ENCODE assay signal across 15 cellular contexts in genomic region chr15:71562251-71562650, GRCh38.
DNase-seq lines count a peak whose midpoint lies in the region; ATAC-seq and TF ChIP-seq lines count a peak whose summit lies in the region.
"Had no signal": no experiment of that assay in that cellular context is flagged by ENCODE, and none has a peak within 500 bp of the region (broad histone marks: within the 10 kb centered on the region; RNA-seq: fewer than 3 reads in every experiment).

No MANE protein-coding gene starts in this region.

- no peaks in the 10 kb centered on the region for H3K9me3 Mint-ChIP-seq in HFFc6
- H3K9me3 Mint-ChIP-seq in activated CD4-positive, alpha-beta T cell treated with anti-CD3 and anti-CD28 coated beads, Interleukin-2, amount 10 ng/mL, durations not matched to agents 24 days and 14 days: peaks cover 4% of the 10 kb centered on the region

- no peak for TF ChIP-seq EP300 in SK-N-SH (IDR thresholded peaks at IDR 0.05; ENCODE audit: borderline replicate concordance in 1 of 2, low read depth in 1 of 2, low read length in 1 of 2)

- H3K27me3 ChIP-seq in SK-N-SH (ENCODE audit: insufficient read depth): no peaks in the 10 kb centered on the region
- no peaks in the 10 kb centered on the region for H3K27me3 ChIP-seq in esophagus squamous epithelium
- H3K27me3 ChIP-seq in smooth muscle cell (ENCODE audit: low read depth): no peaks in the 10 kb centered on the region
- no peaks in the 10 kb centered on the region for H3K27me3 ChIP-seq in vagina
- H3K27me3 ChIP-seq: BLaER1 treated with 17β-estradiol and CSF1 and Interleukin-3, amounts not matched to agents 10 nM and 100 nM had no signal

- H3K9ac ChIP-seq in SK-N-SH: no peak overlapping the region
- H3K9ac ChIP-seq in smooth muscle cell (ENCODE audit: low read depth): no peak overlapping the region
- H3K9ac ChIP-seq: BLaER1 treated with 17β-estradiol and CSF1 and Interleukin-3, amounts not matched to agents 10 nM and 100 nM; GM23248 had no signal

- peaks cover 3 to 16% of the 10 kb centered on the region in 2 experiments; a peak in 2 of 4 replicates for H3K4me1 ChIP-seq in SK-N-SH (ENCODE audit: control insufficient read depth in 1 of 2, insufficient read depth in 2 of 2, low read depth in 1 of 2, low read length in 1 of 2)
- peaks cover 3 to 93% (median 20%) of the 10 kb centered on the region in 3 donors for H3K4me1 ChIP-seq in esophagus squamous epithelium
- peaks cover 5% of the 10 kb centered on the region for H3K4me1 ChIP-seq in smooth muscle cell (ENCODE audit: low read depth)
- peaks cover 19% of the 10 kb centered on the region for H3K4me1 ChIP-seq in vagina
- H3K4me1 ChIP-seq: BLaER1 treated with 17β-estradiol and CSF1 and Interleukin-3, amounts not matched to agents 10 nM and 100 nM had no signal

- peaks cover 5% of the 10 kb centered on the region; the same call in 1 of the 2 replicates for H3K36me3 Mint-ChIP-seq in HFFc6 (ENCODE audit: low read depth)
- H3K36me3 Mint-ChIP-seq in activated CD4-positive, alpha-beta T cell treated with anti-CD3 and anti-CD28 coated beads, Interleukin-2, amount 10 ng/mL, durations not matched to agents 24 days and 14 days (ENCODE audit: low read depth): no peaks in the 10 kb centered on the region

- H3K36me3 ChIP-seq in SK-N-SH (replicated peaks in 1 of 2; ENCODE audit: control insufficient read depth in 1 of 2, insufficient read depth in 2 of 2, low read length in 1 of 2) (peaks cover 0 to 14% of the 10 kb centered on the region in 2 experiments), esophagus squamous epithelium (peaks cover 0 to 8% (median 0%) of the 10 kb centered on the region in 3 donors), smooth muscle cell (ENCODE audit: low read depth) (no peaks in the 10 kb centered on the region), vagina (no peaks in the 10 kb centered on the region)
- H3K36me3 ChIP-seq: BLaER1 treated with 17β-estradiol and CSF1 and Interleukin-3, amounts not matched to agents 10 nM and 100 nM had no signal

- no peak overlapping the region for H2AFZ ChIP-seq in SK-N-SH (ENCODE audit: low read depth)
- no peak overlapping the region for H2AFZ ChIP-seq in smooth muscle cell (ENCODE audit: low read depth)
- H2AFZ ChIP-seq: GM23248 had no signal

- H3K4me3 ChIP-seq in SK-N-SH (ENCODE audit: low read depth in 2 of 2, low read length in 1 of 2) (no peak overlapping the region), esophagus squamous epithelium (no peak overlapping the region), smooth muscle cell (no peak overlapping the region), vagina (no peak overlapping the region)
- H3K4me3 ChIP-seq: BLaER1 treated with 17β-estradiol and CSF1 and Interleukin-3, amounts not matched to agents 10 nM and 100 nM; GM12878; GM23248 had no signal

- DNase-seq in HFFc6: peak; percentile 9
- no peak for DNase-seq in SK-N-SH
- no peak for DNase-seq in esophagus squamous epithelium (lab: John Stamatoyannopoulos, UW)
- no peak for DNase-seq in smooth muscle cell (lab: John Stamatoyannopoulos, UW; ENCODE audit: unreplicated experiment)
- DNase-seq in vagina (ENCODE audit: extremely low spot score in 2 of 2): no peak
- DNase-seq in GM10266 (ENCODE audit: extremely low spot score): no peak
- no peak for DNase-seq in activated CD4-positive, alpha-beta T cell treated with anti-CD3 and anti-CD28 coated beads, Interleukin-2, amount 10 ng/mL, durations not matched to agents 24 days and 14 days
- DNase-seq: NCI-H1048, NCI-H146, NCI-H2081 treated with DMSO at 0.1 percent for 48 hours, NCI-H526 treated with DMSO at 0.1 percent for 48 hours had no signal

- H3K4me2 ChIP-seq in SK-N-SH (0 out of 2 replicates have a peak overlapping the region, but pooled peaks have one; percentile 11), smooth muscle cell (peak overlapping the region; percentile 60)
- H3K4me2 ChIP-seq: BLaER1 treated with 17β-estradiol and CSF1 and Interleukin-3, amounts not matched to agents 10 nM and 100 nM had no signal

- CTCF ChIA-PET in SK-N-SH (lab: Yijun Ruan, JAX): interaction anchor here (1.4 to 1.9 kb wide), 2 partner anchors 11 to 168 kb away, joined by 4 to 5 read pairs; no protein-coding TSS in a partner anchor

- H3K4me3 Mint-ChIP-seq in HFFc6: peak overlapping the region; percentile 25; the same call in 1 of the 2 replicates
- no peak overlapping the region for H3K4me3 Mint-ChIP-seq in activated CD4-positive, alpha-beta T cell treated with anti-CD3 and anti-CD28 coated beads, Interleukin-2, amount 10 ng/mL, durations not matched to agents 24 days and 14 days

- H3K79me2 ChIP-seq in SK-N-SH (ENCODE audit: insufficient read depth): no peaks in the 10 kb centered on the region; the same call in 1 of the 2 replicates
- H3K79me2 ChIP-seq in smooth muscle cell (ENCODE audit: low read depth): no peaks in the 10 kb centered on the region

- peaks cover 29% of the 10 kb centered on the region for H3F3A ChIP-seq in SK-N-SH (replicated peaks; ENCODE audit: insufficient read depth)
- no peaks in the 10 kb centered on the region for H3F3A ChIP-seq in smooth muscle cell (ENCODE audit: low read depth)

- H3K27ac Mint-ChIP-seq in HFFc6: peak overlapping the region; percentile 36
- no peak overlapping the region for H3K27ac Mint-ChIP-seq in activated CD4-positive, alpha-beta T cell treated with anti-CD3 and anti-CD28 coated beads, Interleukin-2, amount 10 ng/mL, durations not matched to agents 24 days and 14 days

- TF ChIP-seq POLR2A in esophagus squamous epithelium (IDR thresholded peaks at IDR 0.05) (no peak), vagina (IDR thresholded peaks at IDR 0.05) (no peak)

- POLR2A ChIA-PET in SK-N-SH (lab: Yijun Ruan, JAX): no interaction called here

- no peaks in the 10 kb centered on the region for H3K9me2 ChIP-seq in SK-N-SH

- WGBS in SK-N-SH (ENCODE audit: low lambda C conversion rate): 56% methylated on average over 5 of the region's 5 CpGs
- whole genome bisulfite sequencing in esophagus squamous epithelium, 2 donors: 44 to 65% methylated on average over 5 of the region's 5 CpGs
- 73% methylated on average over 5 of the region's 5 CpGs for WGBS in smooth muscle cell (ENCODE audit: low lambda C conversion rate)

- H3K9me3 ChIP-seq in SK-N-SH (peaks cover 1% of the 10 kb centered on the region; the same call in 1 of the 2 replicates), esophagus squamous epithelium (no peaks in the 10 kb centered on the region), smooth muscle cell (replicated peaks; ENCODE audit: low read depth) (no peaks in the 10 kb centered on the region), vagina (no peaks in the 10 kb centered on the region)

- H3K27me3 Mint-ChIP-seq in HFFc6 (ENCODE audit: insufficient read depth): peaks cover 5% of the 10 kb centered on the region; the same call in 1 of the 2 replicates
- peaks cover 12% of the 10 kb centered on the region for H3K27me3 Mint-ChIP-seq in activated CD4-positive, alpha-beta T cell treated with anti-CD3 and anti-CD28 coated beads, Interleukin-2, amount 10 ng/mL, durations not matched to agents 24 days and 14 days

- H3K27ac ChIP-seq in SK-N-SH (ENCODE audit: low read depth in 2 of 2, low read length in 1 of 2) (peak overlapping the region in 1 of 2 experiments; percentile 59; a peak in 2 of 4 replicates), esophagus squamous epithelium (peak overlapping the region; percentile 39 to 61 (median 44)), smooth muscle cell (ENCODE audit: low read depth) (peak overlapping the region; percentile 46), vagina (no peak overlapping the region)
- H3K27ac ChIP-seq: BLaER1 treated with 17β-estradiol and CSF1 and Interleukin-3, amounts not matched to agents 10 nM and 100 nM; GM23248 had no signal

- ATAC-seq in GM21576 (IDR thresholded peaks at IDR 0.05; ENCODE audit: unreplicated experiment): no peak
- ATAC-seq: GM12878 had no signal

- intact Hi-C loops in esophagus squamous epithelium (cut with DNase I) (no loop called here), vagina (cut with DNase I) (no loop called here)
- intact Hi-C loops in activated CD4-positive, alpha-beta T cell treated with anti-CD3 and anti-CD28 coated beads, Interleukin-2, amount 10 ng/mL, durations not matched to agents 24 days and 14 days (cut with micrococcal nuclease): no loop called here

- no peak for TF ChIP-seq RAD21 in SK-N-SH (IDR thresholded peaks at IDR 0.05; ENCODE audit: low read length)

- peaks cover 58% of the 10 kb centered on the region for H3K4me1 Mint-ChIP-seq in HFFc6 (ENCODE audit: low read depth)
- no peaks in the 10 kb centered on the region for H3K4me1 Mint-ChIP-seq in activated CD4-positive, alpha-beta T cell treated with anti-CD3 and anti-CD28 coated beads, Interleukin-2, amount 10 ng/mL, durations not matched to agents 24 days and 14 days

- TF ChIP-seq CTCF in HFFc6 (IDR thresholded peaks at IDR 0.05) (no peak), SK-N-SH (IDR thresholded peaks at IDR 0.05) (no peak), esophagus squamous epithelium (IDR thresholded peaks at IDR 0.05) (no peak), smooth muscle cell (IDR thresholded peaks at IDR 0.05; ENCODE audit: borderline replicate concordance, insufficient read depth, poor library complexity, severe bottlenecking) (no peak), vagina (IDR thresholded peaks at IDR 0.05) (no peak), GM10266 (IDR thresholded peaks at IDR 0.05; ENCODE audit: control insufficient read depth, insufficient read depth, low read depth, missing control alignments) (no peak)

- H4K20me1 ChIP-seq in SK-N-SH (ENCODE audit: insufficient read depth) (no peaks in the 10 kb centered on the region), smooth muscle cell (ENCODE audit: low read depth) (no peaks in the 10 kb centered on the region)
- H4K20me1 ChIP-seq: BLaER1 treated with 17β-estradiol and CSF1 and Interleukin-3, amounts not matched to agents 10 nM and 100 nM had no signal

TF ChIP-seq in SK-N-SH, 30 proteins besides CTCF, POLR2A, EP300 and RAD21 (continues in another document):
- TF ChIP-seq PBX3 (IDR thresholded peaks at IDR 0.05) (no peak; the same call in 1 of the 2 replicates), POLR2AphosphoS5 (IDR thresholded peaks at IDR 0.05; ENCODE audit: low read depth, low read length) (no peak), GATA2 (CRISPR knock-in tag; IDR thresholded peaks at IDR 0.05) (no peak), MXI1 (IDR thresholded peaks at IDR 0.05; ENCODE audit: low read depth, low read length) (no peak)
- TF ChIP-seq, protein P1, sequence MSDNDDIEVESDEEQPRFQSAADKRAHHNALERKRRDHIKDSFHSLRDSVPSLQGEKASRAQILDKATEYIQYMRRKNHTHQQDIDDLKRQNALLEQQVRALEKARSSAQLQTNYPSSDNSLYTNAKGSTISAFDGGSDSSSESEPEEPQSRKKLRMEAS (IDR thresholded peaks at IDR 0.05; ENCODE audit: low read depth): no peak
